ENCODE assay signal across 1 cellular context in genomic region chr1:150364231-150365003, GRCh38.
TF ChIP-seq lines count a peak whose summit lies in the region.

No MANE protein-coding gene starts in this region.

TF ChIP-seq in K562, 482 proteins besides CTCF, POLR2A, EP300 and RAD21 (continued from another document):
- TF ChIP-seq PHF21A (IDR thresholded peaks at IDR 0.05; ENCODE audit: borderline replicate concordance, low read depth), result no peak
- no peak; the same call in 1 of the 2 replicates for TF ChIP-seq PML (IDR thresholded peaks at IDR 0.05; ENCODE audit: low read length)
